In genomic region chr19:48637449-48637947, GRCh38 we compare ENCODE assay signal across 8 cellular contexts. TPM values are rescaled to one million over a fixed set of nuclear protein-coding genes. Genes with fewer than 3 reads are reported as not detected.
DNase-seq lines count a peak whose midpoint lies in the region; ATAC-seq and FAIRE-seq lines count a peak whose summit lies in the region.

No MANE protein-coding gene starts in this region.

- no peaks in the 10 kb centered on the region for H3K27me3 ChIP-seq in effector memory CD4-positive, alpha-beta T cell (replicated peaks; ENCODE audit: control insufficient read depth, insufficient read depth, low read length, poor library complexity, severe bottlenecking)
- peaks cover 0 to 7% of the 10 kb centered on the region in 2 experiments for H3K27me3 ChIP-seq in mesenchymal stem cell (ENCODE audit: control insufficient read depth in 1 of 2, insufficient read depth in 1 of 2, low read length in 2 of 2)

- no peak overlapping the region for H4K91ac ChIP-seq in mesenchymal stem cell (ENCODE audit: low read length)

- no peak overlapping the region for H3K23ac ChIP-seq in mesenchymal stem cell (ENCODE audit: low read length in 2 of 2)

- H3K27ac ChIP-seq in effector memory CD4-positive, alpha-beta T cell (ENCODE audit: insufficient read depth, low read length, poor library complexity, severe bottlenecking): peak overlapping the region; percentile 88
- peak overlapping the region; percentile 93 for H3K27ac ChIP-seq in mesenchymal stem cell (ENCODE audit: low read length, poor library complexity, severe bottlenecking)

- ATAC-seq in GM21381 (IDR thresholded peaks at IDR 0.05; ENCODE audit: unreplicated experiment): peak; percentile 61

- H3K18ac ChIP-seq in mesenchymal stem cell (ENCODE audit: low read depth in 1 of 2, low read length in 2 of 2): peak overlapping the region in 1 of 2 experiments; percentile 97

- no peaks in the 10 kb centered on the region for H3K9me3 ChIP-seq in effector memory CD4-positive, alpha-beta T cell (ENCODE audit: control insufficient read depth, low read length)
- H3K9me3 ChIP-seq in mesenchymal stem cell (ENCODE audit: control insufficient read depth, low read length): no peaks in the 10 kb centered on the region

- peaks cover 11% of the 10 kb centered on the region for H3K36me3 ChIP-seq in effector memory CD4-positive, alpha-beta T cell (ENCODE audit: control insufficient read depth, insufficient read depth, low read length)
- H3K36me3 ChIP-seq in mesenchymal stem cell (ENCODE audit: control insufficient read depth in 1 of 2, insufficient read depth in 2 of 2, low read depth in 1 of 2, low read length in 2 of 2): peaks cover 0 to 14% of the 10 kb centered on the region in 2 experiments

- H3K4me2 ChIP-seq in mesenchymal stem cell (ENCODE audit: low read length, poor library complexity, severe bottlenecking): peak overlapping the region; percentile 72

- peak overlapping the region in 1 of 2 experiments; percentile 40 for H3K14ac ChIP-seq in mesenchymal stem cell (ENCODE audit: low read length in 2 of 2)

- H3K4me1 ChIP-seq in effector memory CD4-positive, alpha-beta T cell (ENCODE audit: control insufficient read depth, insufficient read depth, low read length, poor library complexity, severe bottlenecking): peaks cover 22% of the 10 kb centered on the region
- H3K4me1 ChIP-seq in mesenchymal stem cell (ENCODE audit: control insufficient read depth, insufficient read depth, low read depth, low read length): peaks cover 36% of the 10 kb centered on the region

- H2AFZ ChIP-seq in mesenchymal stem cell (ENCODE audit: low read depth, low read length): no peak overlapping the region

- H3K9ac ChIP-seq in mesenchymal stem cell (ENCODE audit: low read length): peak overlapping the region; percentile 99

- H3K4me3 ChIP-seq in effector memory CD4-positive, alpha-beta T cell (ENCODE audit: insufficient read depth, low read depth, low read length, poor library complexity, severe bottlenecking): peak overlapping the region; percentile 95
- H3K4me3 ChIP-seq in mesenchymal stem cell (ENCODE audit: insufficient read depth in 1 of 2, low read depth in 1 of 2, low read length in 2 of 2): peak overlapping the region; percentile 53 to 81

- H2BK15ac ChIP-seq in mesenchymal stem cell (ENCODE audit: low read depth, poor library complexity, severe bottlenecking): peak overlapping the region; percentile 60

- WGBS in mesenchymal stem cell: under 1% methylated on average over 36 of the region's 38 CpGs

- peak overlapping the region; percentile 10 for H2AK5ac ChIP-seq in mesenchymal stem cell (ENCODE audit: low read length, severe bottlenecking)

- peak overlapping the region; percentile 22 to 92 for H3K4ac ChIP-seq in mesenchymal stem cell (ENCODE audit: low read depth in 1 of 2, low read length in 2 of 2)

- peak overlapping the region; percentile 45 for H4K8ac ChIP-seq in mesenchymal stem cell (ENCODE audit: low read length)

- DNase-seq in COLO668 (lab: John Stamatoyannopoulos, UW; ENCODE audit: unreplicated experiment) (peak; percentile 94), HTR-8/SVneo (ENCODE audit: insufficient read length, low spot score) (peak; percentile 94), NOMO-1 (lab: John Stamatoyannopoulos, UW; ENCODE audit: unreplicated experiment in 2 of 2) (peak; percentile 99 to 100), mesenchymal stem cell (peak; percentile 99)
- peak; percentile 92 to 97 (median 92) for DNase-seq in activated CD8-positive, alpha-beta memory T cell treated with anti-CD3 and anti-CD28 coated beads for 48 hours (ENCODE audit: low read depth in 2 of 3, low spot score in 2 of 3)
- DNase-seq in effector memory CD4-positive, alpha-beta T cell: peak; percentile 100
- peak; percentile 99 for DNase-seq in stimulated activated CD8-positive, alpha-beta memory T cell treated with anti-CD3 and anti-CD28 coated beads, Interleukin-12 subunit alpha, Interleukin-12 subunit beta, amount 100 ng/mL, for 24 hours (ENCODE audit: extremely low read depth)

- H2BK12ac ChIP-seq in mesenchymal stem cell (ENCODE audit: low read length in 2 of 2): no peak overlapping the region

- peak; percentile 94 for FAIRE-seq in HTR-8/SVneo (lab: Jason Lieb, UNC)

- peak overlapping the region; percentile 86 for H2BK120ac ChIP-seq in mesenchymal stem cell (ENCODE audit: low read depth, low read length)

- no peak overlapping the region for H2BK5ac ChIP-seq in mesenchymal stem cell (ENCODE audit: low read depth, low read length, poor library complexity, severe bottlenecking)

- no peaks in the 10 kb centered on the region for H3K79me1 ChIP-seq in mesenchymal stem cell (replicated peaks; ENCODE audit: low read length, poor library complexity, severe bottlenecking)

RNA-seq across cellular contexts. Expression of gene DBP, which starts 0.3 kb away (rescaled TPM):
- polyA plus RNA-seq in mesenchymal stem cell (2013, experiment 1 of 2): 4.2 TPM
- 5.0 TPM for polyA plus RNA-seq in mesenchymal stem cell (2013, experiment 2 of 2)

RNA-seq across cellular contexts. Expression of gene CA11, which starts 8.5 kb away (rescaled TPM):
- polyA plus RNA-seq in mesenchymal stem cell (2013, experiment 1 of 2): 30.0 TPM
- 34.4 TPM for polyA plus RNA-seq in mesenchymal stem cell (2013, experiment 2 of 2)

RNA-seq across cellular contexts. Expression of gene SPHK2, which starts 18.2 kb away (rescaled TPM):
- polyA plus RNA-seq in mesenchymal stem cell (2013, experiment 1 of 2): 9.1 TPM
- polyA plus RNA-seq in mesenchymal stem cell (2013, experiment 2 of 2): 9.4 TPM

RNA-seq across cellular contexts. Expression of gene RPL18, which starts 18.5 kb away (rescaled TPM):
- 1,704 TPM for polyA plus RNA-seq in mesenchymal stem cell (2013, experiment 1 of 2)
- polyA plus RNA-seq in mesenchymal stem cell (2013, experiment 2 of 2): 1,641 TPM

RNA-seq across cellular contexts. Expression of gene FAM83E, which starts 22.6 kb away (rescaled TPM):
- 0.03 TPM for polyA plus RNA-seq in mesenchymal stem cell (2013, experiment 1 of 2)
- polyA plus RNA-seq in mesenchymal stem cell (2013, experiment 2 of 2): 0.04 TPM

Comparison
In these comparisons a context has a peak if more than half of its experiments do, and no peak if none do; other contexts are left out.
1. Peak in every context shown above with its lines: DNase-seq, ATAC-seq, H3K4me3 ChIP-seq and H3K27ac ChIP-seq.